In the genomic region with DNA sequence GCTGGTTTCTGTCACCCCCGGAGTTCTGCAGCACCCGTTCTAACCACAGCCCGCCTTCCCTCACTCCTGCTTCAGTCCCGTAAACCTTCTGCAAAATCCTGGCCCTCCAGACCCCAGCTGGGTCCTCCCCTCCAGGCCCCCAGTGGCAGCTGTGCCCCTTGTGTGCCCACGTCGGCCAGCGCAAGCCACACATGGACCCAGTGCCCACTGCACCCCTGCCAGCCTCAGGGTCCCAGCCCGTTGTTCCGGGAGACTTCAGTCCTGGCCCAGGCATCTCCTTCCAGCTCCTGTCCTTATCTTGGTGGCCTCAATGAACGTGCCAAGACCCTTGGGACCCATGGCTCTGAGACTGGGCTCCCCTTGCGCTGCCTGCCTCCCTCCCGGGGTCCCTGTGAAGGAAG, we compare ENCODE assay signal across 26 cellular contexts. TPM values are rescaled to one million over a fixed set of nuclear protein-coding genes. Genes with fewer than 3 reads are reported as not detected.
A peak's percentile ranks its signal among the peaks of the same experiment; 100 is the strongest.
DNase-seq lines count a peak whose midpoint lies in the region; ATAC-seq and TF ChIP-seq lines count a peak whose summit lies in the region.
"Had no signal": no experiment of that assay in that cellular context is flagged by ENCODE, and none has a peak within 500 bp of the region (broad histone marks: within the 10 kb centered on the region; RNA-seq: fewer than 3 reads in every experiment).

No MANE protein-coding gene starts in this region.

- no peak overlapping the region for H3K27ac Mint-ChIP-seq in endodermal cell
- no peak overlapping the region for H3K27ac Mint-ChIP-seq in stimulated activated naive CD8-positive, alpha-beta T cell treated with anti-CD3 and anti-CD28 coated beads, Interleukin-15, amount 100 ng/mL, for 72 hours
- H3K27ac Mint-ChIP-seq: CD4-positive, alpha-beta memory T cell; H9 had no signal

- peaks cover 28% of the 10 kb centered on the region for H3K27me3 Mint-ChIP-seq in endodermal cell (ENCODE audit: insufficient read depth)
- no peaks in the 10 kb centered on the region for H3K27me3 Mint-ChIP-seq in stimulated activated naive CD8-positive, alpha-beta T cell treated with anti-CD3 and anti-CD28 coated beads, Interleukin-15, amount 100 ng/mL, for 72 hours
- H3K27me3 Mint-ChIP-seq: CD4-positive, alpha-beta memory T cell had no signal

- peak overlapping the region; percentile 49 for H2BK15ac ChIP-seq in neuronal stem cell (ENCODE audit: low read length)

- intact Hi-C loops in Right ventricle myocardium superior (cut with DNase I): no loop called here
- intact Hi-C loops in heart right ventricle (cut with DNase I): no loop called here
- intact Hi-C loops in spleen (cut with DNase I; ENCODE audit: low total_unique reads): no loop called here

- H3K14ac ChIP-seq in neuronal stem cell (ENCODE audit: low read length): no peak overlapping the region

- H3K9ac ChIP-seq in endodermal cell (ENCODE audit: extremely low read depth, low read length, poor library complexity, severe bottlenecking) (no peak overlapping the region), neuronal stem cell (ENCODE audit: low read depth, low read length, poor library complexity) (no peak overlapping the region)
- H3K9ac ChIP-seq: BLaER1 treated with 17β-estradiol and CSF1 and Interleukin-3, amounts not matched to agents 10 nM and 100 nM; GM23248 had no signal

- no peak overlapping the region for H2BK120ac ChIP-seq in neuronal stem cell (ENCODE audit: low read depth, low read length)

- H3K4me1 Mint-ChIP-seq in endodermal cell: peaks cover 6% of the 10 kb centered on the region
- H3K4me1 Mint-ChIP-seq in stimulated activated naive CD8-positive, alpha-beta T cell treated with anti-CD3 and anti-CD28 coated beads, Interleukin-15, amount 100 ng/mL, for 72 hours: no peaks in the 10 kb centered on the region

- DNase-seq in Right ventricle myocardium superior (peak; percentile 22), heart right ventricle (no peak), endodermal cell (peak; percentile 29), neuronal stem cell (ENCODE audit: low spot score) (no peak), spleen (peak; percentile 54), GM03348 (ENCODE audit: low spot score) (no peak)
- no peak for DNase-seq in stimulated activated naive CD8-positive, alpha-beta T cell treated with anti-CD3 and anti-CD28 coated beads, Interleukin-15, amount 100 ng/mL, for 72 hours
- DNase-seq: 8988T; CD4-positive, alpha-beta memory T cell; DMS 273 treated with DMSO at 0.1 percent for 48 hours; DMS79 treated with DMSO at 0.1 percent for 48 hours; GM23248; H9; IMR-90; NCI-H1694; NCI-H2081; NCI-H2171; NCI-H345; NCI-H524; NCI-H774 had no signal

- no peak overlapping the region for H2BK5ac ChIP-seq in neuronal stem cell (ENCODE audit: low read length)

- peak overlapping the region; percentile 76 for H3K18ac ChIP-seq in neuronal stem cell (ENCODE audit: low read length)

- peaks cover 10% of the 10 kb centered on the region for H3K79me1 ChIP-seq in neuronal stem cell (ENCODE audit: low read depth, low read length)

- no peak overlapping the region for H2BK12ac ChIP-seq in neuronal stem cell (ENCODE audit: low read length)

- H2AFZ ChIP-seq in neuronal stem cell (ENCODE audit: low read length): no peak overlapping the region
- H2AFZ ChIP-seq: GM23248 had no signal

- no peaks in the 10 kb centered on the region for H3K4me1 ChIP-seq in heart right ventricle
- peaks cover 4% of the 10 kb centered on the region for H3K4me1 ChIP-seq in endodermal cell (ENCODE audit: control insufficient read depth, insufficient read depth, low read length)
- H3K4me1 ChIP-seq in neuronal stem cell (ENCODE audit: control insufficient read depth in 2 of 2, insufficient read depth in 1 of 2, low read depth in 1 of 2, low read length in 2 of 2): peaks cover 4 to 18% of the 10 kb centered on the region in 2 donors
- H3K4me1 ChIP-seq in spleen: peaks cover 0 to 18% (median 6%) of the 10 kb centered on the region in 6 donors
- H3K4me1 ChIP-seq: Caco-2 had no signal

- peak overlapping the region; percentile 55 for H3K23ac ChIP-seq in neuronal stem cell (ENCODE audit: low read depth, low read length, poor library complexity)

- H3K4me3 ChIP-seq in heart right ventricle (no peak overlapping the region), endodermal cell (ENCODE audit: low read length) (no peak overlapping the region), neuronal stem cell (ENCODE audit: low read length in 2 of 2) (no peak overlapping the region), spleen (no peak overlapping the region)
- H3K4me3 ChIP-seq: BLaER1 treated with 17β-estradiol and CSF1 and Interleukin-3, amounts not matched to agents 10 nM and 100 nM; GM12878; GM23248 had no signal

- ATAC-seq in Right ventricle myocardium superior (ENCODE audit: poor library complexity) (no peak), heart right ventricle (no peak), HG02885 (IDR thresholded peaks at IDR 0.05; ENCODE audit: poor library complexity, unreplicated experiment) (no peak)
- ATAC-seq in stimulated activated naive CD8-positive, alpha-beta T cell treated with anti-CD3 and anti-CD28 coated beads, Interleukin-15, amount 100 ng/mL, for 72 hours: no peak
- ATAC-seq: GM12878, Panc1 had no signal

- H4K91ac ChIP-seq in neuronal stem cell (ENCODE audit: low read depth, low read length, poor library complexity): no peak overlapping the region

- no peaks in the 10 kb centered on the region for H3K27me3 ChIP-seq in heart right ventricle
- no peaks in the 10 kb centered on the region for H3K27me3 ChIP-seq in endodermal cell (ENCODE audit: control insufficient read depth, insufficient read depth, low read length, poor library complexity, severe bottlenecking)
- no peaks in the 10 kb centered on the region for H3K27me3 ChIP-seq in neuronal stem cell (ENCODE audit: control insufficient read depth in 3 of 3, insufficient read depth in 3 of 3, low read depth in 1 of 3, low read length in 3 of 3)
- H3K27me3 ChIP-seq in spleen (replicated peaks in 1 of 7): no peaks in the 10 kb centered on the region
- H3K27me3 ChIP-seq: BLaER1 treated with 17β-estradiol and CSF1 and Interleukin-3, amounts not matched to agents 10 nM and 100 nM had no signal

- peaks cover 0 to 3% (median 0%) of the 10 kb centered on the region in 9 donors for H3K36me3 ChIP-seq in heart right ventricle
- H3K36me3 ChIP-seq in endodermal cell (ENCODE audit: control insufficient read depth, insufficient read depth, low read length): no peaks in the 10 kb centered on the region
- no peaks in the 10 kb centered on the region for H3K36me3 ChIP-seq in neuronal stem cell (replicated peaks in 1 of 2; ENCODE audit: control insufficient read depth in 2 of 2, insufficient read depth in 2 of 2, low read length in 2 of 2)
- peaks cover 0 to 4% (median 0%) of the 10 kb centered on the region in 6 donors for H3K36me3 ChIP-seq in spleen

- 92% methylated on average over 12 of the region's 12 CpGs for WGBS in heart right ventricle, 2 donors
- 92 to 94% methylated on average over 11 to 12 of the region's 12 CpGs for WGBS in endodermal cell (ENCODE audit: insufficient coverage in 1 of 2, insufficient read length in 1 of 2), 2 experiments
- no CpG with 5 or more reads among the region's 12 CpGs for WGBS in neuronal stem cell (ENCODE audit: extremely low coverage in 2 of 2, insufficient read length in 2 of 2, insufficient replicate concordance in 1 of 2), 2 donors
- WGBS in spleen, 5 donors: 85 to 98% (median 94%) methylated on average over 12 of the region's 12 CpGs

- H3K9me3 ChIP-seq in heart right ventricle (peaks cover 0 to 9% (median 0%) of the 10 kb centered on the region in 11 donors), endodermal cell (ENCODE audit: control insufficient read depth, low read length) (no peaks in the 10 kb centered on the region), neuronal stem cell (replicated peaks in 1 of 2; ENCODE audit: control insufficient read depth in 2 of 2, insufficient read depth in 1 of 2, low read depth in 1 of 2, low read length in 2 of 2) (peaks cover 6 to 8% of the 10 kb centered on the region in 2 donors), spleen (peaks cover 0 to 8% (median 0%) of the 10 kb centered on the region in 8 donors)
- H3K9me3 ChIP-seq: Caco-2 had no signal

- no peaks in the 10 kb centered on the region for H3K9me3 Mint-ChIP-seq in endodermal cell
- no peaks in the 10 kb centered on the region for H3K9me3 Mint-ChIP-seq in stimulated activated naive CD8-positive, alpha-beta T cell treated with anti-CD3 and anti-CD28 coated beads, Interleukin-15, amount 100 ng/mL, for 72 hours
- H3K9me3 Mint-ChIP-seq: CD4-positive, alpha-beta memory T cell had no signal

- no peak overlapping the region for H3K27ac ChIP-seq in heart right ventricle
- no peak overlapping the region for H3K27ac ChIP-seq in endodermal cell (ENCODE audit: low read depth, low read length)
- H3K27ac ChIP-seq in neuronal stem cell (replicated peaks; ENCODE audit: low read length): no peak overlapping the region
- no peak overlapping the region for H3K27ac ChIP-seq in spleen
- H3K27ac ChIP-seq: BLaER1 treated with 17β-estradiol and CSF1 and Interleukin-3, amounts not matched to agents 10 nM and 100 nM; GM23248 had no signal

- no peak overlapping the region for H4K8ac ChIP-seq in neuronal stem cell (ENCODE audit: low read depth, low read length)

- H2AK5ac ChIP-seq in neuronal stem cell (ENCODE audit: low read depth, low read length): peak overlapping the region; percentile 96

- no peak for TF ChIP-seq CTCF in heart right ventricle (IDR thresholded peaks at IDR 0.05)
- TF ChIP-seq CTCF in endodermal cell (conservative IDR thresholded peaks at IDR 0.05): no peak
- no peak for TF ChIP-seq CTCF in spleen (IDR thresholded peaks at IDR 0.05 in 8 of 11, conservative IDR thresholded peaks at IDR 0.05 in 3 of 11)

- no peak for TF ChIP-seq POLR2A in spleen (IDR thresholded peaks at IDR 0.05)

- H3K4me2 ChIP-seq in neuronal stem cell (ENCODE audit: insufficient read depth, low read length, poor library complexity, severe bottlenecking): no peak overlapping the region
- H3K4me2 ChIP-seq: BLaER1 treated with 17β-estradiol and CSF1 and Interleukin-3, amounts not matched to agents 10 nM and 100 nM had no signal

- no peak overlapping the region for H3K4ac ChIP-seq in neuronal stem cell (ENCODE audit: low read length)

- H3K4me3 Mint-ChIP-seq in endodermal cell: no peak overlapping the region
- no peak overlapping the region for H3K4me3 Mint-ChIP-seq in stimulated activated naive CD8-positive, alpha-beta T cell treated with anti-CD3 and anti-CD28 coated beads, Interleukin-15, amount 100 ng/mL, for 72 hours
- H3K4me3 Mint-ChIP-seq: CD4-positive, alpha-beta memory T cell; H9 had no signal

- H3K36me3 Mint-ChIP-seq in endodermal cell (ENCODE audit: low read depth): no peaks in the 10 kb centered on the region
- H3K36me3 Mint-ChIP-seq: CD4-positive, alpha-beta memory T cell had no signal

RNA-seq across cellular contexts. Expression of a gene that starts 43.2 kb away (rescaled TPM):
- total RNA-seq in Right ventricle myocardium superior (6.9 TPM), heart right ventricle (10 to 100 TPM in 3 of 10 donors, 1 to 10 TPM in 7; 7.8 to 14.0 (median 9.2) TPM), endodermal cell (10 to 100 TPM; 15.5 to 31.0 TPM), spleen (10 to 100 TPM; 14.5 to 52.8 (median 29.8) TPM)
- polyA plus RNA-seq in heart right ventricle (10 to 100 TPM in 1 of 2 donors, 1 to 10 TPM in 1; 5.8 to 33.0 TPM), spleen (10 to 100 TPM; 15.6 to 62.3 (median 43.4) TPM)
- polyA plus RNA-seq in endodermal cell (2013, experiment 1 of 2): 25.5 TPM
- polyA plus RNA-seq in endodermal cell (2013, experiment 2 of 2): 25.1 TPM
- polyA plus RNA-seq in neuronal stem cell (2013, experiment 1 of 2): 21.1 TPM
- 19.9 TPM for polyA plus RNA-seq in neuronal stem cell (2013, experiment 2 of 2)

RNA-seq across cellular contexts. Expression of a gene that starts 43.4 kb away (rescaled TPM):
- total RNA-seq in Right ventricle myocardium superior: 1.7 TPM
- total RNA-seq in heart right ventricle: 1 to 10 TPM; 2.5 to 5.3 (median 3.0) TPM
- polyA plus RNA-seq in heart right ventricle: 10 to 100 TPM in 1 of 2 donors, under 1 TPM in 1; 0.62 to 10.6 TPM
- total RNA-seq in endodermal cell: 1 to 10 TPM; 5.0 to 5.9 TPM
- 1.9 TPM for polyA plus RNA-seq in endodermal cell (2013, experiment 1 of 2)
- polyA plus RNA-seq in endodermal cell (2013, experiment 2 of 2): 1.2 TPM
- 0.61 TPM for polyA plus RNA-seq in neuronal stem cell (2013, experiment 1 of 2)
- polyA plus RNA-seq in neuronal stem cell (2013, experiment 2 of 2): 0.64 TPM
- 10 to 100 TPM in 2 of 7 donors, 1 to 10 TPM in 5; 1.9 to 15.0 (median 5.3) TPM for total RNA-seq in spleen
- 10 to 100 TPM in 1 of 3 donors, 1 to 10 TPM in 2; 3.2 to 10.7 (median 7.8) TPM for polyA plus RNA-seq in spleen
- total RNA-seq: GM12878, IMR-90, M059J had no signal

Comparison
In these comparisons a context has a peak if more than half of its experiments do, and no peak if none do; other contexts are left out.
1. DNase-seq: peak in Right ventricle myocardium superior (single experiment), endodermal cell (single experiment) and spleen (single experiment); none in heart right ventricle (0 of 2), neuronal stem cell (single experiment), GM03348 (single experiment) and stimulated activated naive CD8-positive, alpha-beta T cell treated with anti-CD3 and anti-CD28 coated beads, Interleukin-15, amount 100 ng/mL, for 72 hours (0 of 2).